Comparison of ENCODE assay signal across 22 cellular contexts in the genomic region with DNA sequence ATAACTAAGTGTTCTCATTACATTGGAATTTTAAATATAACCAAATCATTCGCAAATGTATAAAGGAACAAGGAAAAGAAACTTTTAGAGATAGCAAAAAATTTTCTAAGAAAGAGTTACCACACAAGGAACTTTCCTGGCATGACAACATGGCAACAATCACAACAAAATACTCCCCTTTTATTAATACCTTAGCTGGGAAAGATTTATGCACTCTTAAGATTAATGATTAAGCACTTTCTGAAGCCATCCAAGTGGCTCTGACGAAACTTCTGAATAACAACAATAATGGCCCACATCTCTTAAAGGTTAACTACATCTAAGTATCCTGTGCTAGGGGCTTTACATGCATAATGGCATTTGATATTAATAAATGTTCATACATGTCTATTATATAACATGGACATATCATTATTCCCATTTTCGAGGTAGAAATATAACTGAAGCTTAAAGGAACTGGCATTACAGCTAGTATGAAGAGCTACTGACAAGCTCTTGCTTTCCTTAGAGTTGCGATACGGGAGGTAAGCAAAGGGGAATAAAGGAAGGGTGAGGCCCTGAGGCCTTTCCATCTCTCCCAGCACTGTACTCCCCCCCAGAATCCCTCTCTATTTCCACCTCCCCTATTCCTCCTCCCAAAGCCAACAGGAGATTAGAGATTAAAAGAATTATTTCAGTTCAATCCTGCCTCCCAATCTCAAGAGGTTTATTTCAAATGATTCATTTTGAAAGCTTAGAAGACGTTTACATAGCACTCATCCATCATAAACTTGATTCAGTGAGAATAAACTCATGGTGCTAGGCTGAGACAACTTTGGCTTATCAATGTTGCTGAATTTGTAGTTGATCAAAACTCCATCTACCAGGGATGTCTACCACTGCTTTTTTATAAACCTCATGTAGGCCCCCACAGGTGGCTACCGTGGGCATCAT. TPM values are rescaled to one million over a fixed set of nuclear protein-coding genes. Genes with fewer than 3 reads are reported as not detected.
DNase-seq lines count a peak whose midpoint lies in the region; ATAC-seq, FAIRE-seq and TF ChIP-seq lines count a peak whose summit lies in the region.
"Had no signal": no experiment of that assay in that cellular context is flagged by ENCODE, and none has a peak within 500 bp of the region (broad histone marks: within the 10 kb centered on the region; RNA-seq: fewer than 3 reads in every experiment).

No MANE protein-coding gene starts in this region.

- H3K9ac ChIP-seq in GM23248 (no peak overlapping the region), K562 (ENCODE audit: insufficient read depth in 1 of 2, low read depth in 2 of 2, low read length in 2 of 2) (no peak overlapping the region)

- H3K79me2 ChIP-seq in GM23248 (ENCODE audit: insufficient read depth): peaks cover 99% of the 10 kb centered on the region
- H3K79me2 ChIP-seq in K562 (ENCODE audit: control insufficient read depth, insufficient read depth, low read length): peaks cover 71% of the 10 kb centered on the region

- H3K27ac Mint-ChIP-seq in immature natural killer cell: peak overlapping the region in 5 of 6 donors; percentile 8 to 50 (median 24)
- H3K27ac Mint-ChIP-seq: activated naive CD8-positive, alpha-beta T cell; stimulated activated naive B cell treated with anti-CD40 and anti-IgM and Interleukin-4, amounts not matched to agents 10 μg/mL and 1 μg/mL and 100 μg/mL, for 72 hours; T-helper 2 cell treated with Interferon-gamma antibody and Interleukin-4, amounts not matched to agents 5 μg/mL and 100 μg/mL, for 36 hours had no signal

- H4K20me1 ChIP-seq in GM23248 (ENCODE audit: insufficient read depth) (no peaks in the 10 kb centered on the region), K562 (replicated peaks; ENCODE audit: control insufficient read depth, insufficient read depth, low read length) (0 out of 2 replicates have a peak, but pooled peaks cover 2% of the 10 kb centered on the region)

- no peak for ATAC-seq in K562
- ATAC-seq in pancreas: peak; percentile 62 to 72 (median 68)
- ATAC-seq in GM18502 (IDR thresholded peaks at IDR 0.05; ENCODE audit: poor library complexity, unreplicated experiment): no peak
- ATAC-seq in GM18909 (IDR thresholded peaks at IDR 0.05; ENCODE audit: poor library complexity, unreplicated experiment): no peak
- ATAC-seq: stimulated activated naive B cell treated with anti-CD40 and anti-IgM and Interleukin-4, amounts not matched to agents 10 μg/mL and 1 μg/mL and 100 μg/mL, for 72 hours had no signal

- H3K27me3 Mint-ChIP-seq in immature natural killer cell (ENCODE audit: low read depth in 3 of 3): no peaks in the 10 kb centered on the region
- H3K27me3 Mint-ChIP-seq: activated naive CD8-positive, alpha-beta T cell; stimulated activated naive B cell treated with anti-CD40 and anti-IgM and Interleukin-4, amounts not matched to agents 10 μg/mL and 1 μg/mL and 100 μg/mL, for 72 hours had no signal

- no peaks in the 10 kb centered on the region for H3K9me2 ChIP-seq in GM23248 (ENCODE audit: insufficient read depth)

- no peak for TF ChIP-seq CTCF in K562 (IDR thresholded peaks at IDR 0.05 in 2 of 3, conservative IDR thresholded peaks at IDR 0.05 in 1 of 3; ENCODE audit: insufficient read depth in 2 of 3, low read depth in 1 of 3, low read length in 3 of 3)
- TF ChIP-seq CTCF in pancreas (IDR thresholded peaks at IDR 0.05): no peak

- FAIRE-seq in K562 (lab: Jason Lieb, UNC) (no peak), pancreas (lab: Jason Lieb, UNC) (no peak)
- FAIRE-seq: bronchial epithelial cell, D721Med, frontal cortex had no signal

- H3F3A ChIP-seq in GM23248 (ENCODE audit: insufficient read depth): no peaks in the 10 kb centered on the region

- H3K4me1 ChIP-seq in GM23248 (ENCODE audit: insufficient read depth) (no peaks in the 10 kb centered on the region), K562 (replicated peaks in 1 of 2; ENCODE audit: control insufficient read depth in 2 of 2, insufficient read depth in 2 of 2, low read length in 2 of 2) (peaks cover 4 to 9% of the 10 kb centered on the region in 2 experiments), pancreas (peaks cover 43 to 71% (median 46%) of the 10 kb centered on the region in 3 donors)

- peak; percentile 13 for DNase-seq in GM23248
- DNase-seq in K562 (ENCODE audit: extremely low read depth in 1 of 4, low spot score in 3 of 4): no peak
- DNase-seq in immature natural killer cell: no peak
- no peak for DNase-seq in pancreas
- no peak for DNase-seq in ureter (ENCODE audit: low spot score)
- no peak for DNase-seq in NCI-H1436 (lab: John Stamatoyannopoulos, UW)
- DNase-seq: activated CD4-positive, alpha-beta T cell treated with anti-CD3 and anti-CD28 coated beads for 48 hours; AML-193; effector CD4-positive, alpha-beta T cell; KBM-7; NCI-H1105 treated with DMSO at 0.1 percent for 48 hours; NCI-H226; SIG-M5; spleen; stimulated activated naive B cell treated with anti-CD40 and anti-IgM and Interleukin-4, amounts not matched to agents 10 μg/mL and 1 μg/mL and 100 μg/mL, for 72 hours had no signal

- H3K9me3 ChIP-seq in GM23248 (ENCODE audit: low read depth) (no peaks in the 10 kb centered on the region), K562 (replicated peaks; ENCODE audit: control insufficient read depth, insufficient read depth, low read depth, low read length) (no peaks in the 10 kb centered on the region), pancreas (no peaks in the 10 kb centered on the region)
- H3K9me3 ChIP-seq: spleen had no signal

- H3K9me1 ChIP-seq in K562 (ENCODE audit: control insufficient read depth, insufficient read depth, low read length): peaks cover 2% of the 10 kb centered on the region

- no peaks in the 10 kb centered on the region for H3K36me3 ChIP-seq in GM23248 (ENCODE audit: low read depth)
- peaks cover 4% of the 10 kb centered on the region; the same call in 2 of the 3 replicates for H3K36me3 ChIP-seq in K562 (ENCODE audit: control insufficient read depth, insufficient read depth, low read length)
- H3K36me3 ChIP-seq in pancreas: no peaks in the 10 kb centered on the region

- TF ChIP-seq RAD21 in K562 (CRISPR knock-in tag; conservative IDR thresholded peaks at IDR 0.05 in 1 of 2, IDR thresholded peaks at IDR 0.05 in 1 of 2): no peak

- H3K9me3 Mint-ChIP-seq in immature natural killer cell: no peaks in the 10 kb centered on the region
- H3K9me3 Mint-ChIP-seq: stimulated activated naive B cell treated with anti-CD40 and anti-IgM and Interleukin-4, amounts not matched to agents 10 μg/mL and 1 μg/mL and 100 μg/mL, for 72 hours; T-helper 2 cell treated with Interferon-gamma antibody and Interleukin-4, amounts not matched to agents 5 μg/mL and 100 μg/mL, for 36 hours had no signal

- H3K27me3 ChIP-seq in GM23248 (replicated peaks; ENCODE audit: insufficient read depth) (no peaks in the 10 kb centered on the region), K562 (ENCODE audit: control insufficient read depth in 2 of 2, insufficient read depth in 2 of 2, low read length in 2 of 2) (no peaks in the 10 kb centered on the region), pancreas (no peaks in the 10 kb centered on the region)
- H3K27me3 ChIP-seq: spleen had no signal

- H3K4me2 ChIP-seq in GM23248 (ENCODE audit: unreplicated experiment) (no peak overlapping the region), K562 (ENCODE audit: insufficient read depth, low read length) (no peak overlapping the region)

- H3K4me3 ChIP-seq in GM23248 (no peak overlapping the region), K562 (no peak overlapping the region), pancreas (peak overlapping the region in 1 of 4 donors; percentile 17)
- H3K4me3 ChIP-seq: spleen had no signal

- TF ChIP-seq EP300 in K562 (IDR thresholded peaks at IDR 0.05; ENCODE audit: low read length): no peak

- CTCF ChIA-PET in K562 (lab: Yijun Ruan, JAX; ENCODE audit: low intra/inter-chr PET ratio): no interaction called here

- peaks cover 86 to 99% of the 10 kb centered on the region in 2 donors for H3K4me1 Mint-ChIP-seq in immature natural killer cell

- H3K4me3 Mint-ChIP-seq in immature natural killer cell: peak overlapping the region in 1 of 5 donors; percentile 15
- H3K4me3 Mint-ChIP-seq: activated naive CD8-positive, alpha-beta T cell; stimulated activated naive B cell treated with anti-CD40 and anti-IgM and Interleukin-4, amounts not matched to agents 10 μg/mL and 1 μg/mL and 100 μg/mL, for 72 hours; T-helper 2 cell treated with Interferon-gamma antibody and Interleukin-4, amounts not matched to agents 5 μg/mL and 100 μg/mL, for 36 hours had no signal

- in situ Hi-C loops in GM23248 (cut with MboI) (loop anchor here (25.0 kb wide), 1 partner anchor 466 kb away; no protein-coding TSS in a partner anchor), K562 (cut with MboI) (no loop called here)

- POLR2A ChIA-PET in K562 (lab: Yijun Ruan, JAX): interaction anchor here (0.6 kb wide), 3 partner anchors 13 to 231 kb away, joined by 3 to 4 read pairs (median 3); no protein-coding TSS in a partner anchor

- TF ChIP-seq POLR2A in K562 (conservative IDR thresholded peaks at IDR 0.05): no peak

- BruUV-seq in K562 (replicated peaks; lab: Mats Ljungman, UMichigan): no TSS peak

- WGBS in GM23248 (ENCODE audit: low coverage in 1 of 2, low lambda C conversion rate in 2 of 2, missing lambda C conversion rate in 2 of 2), 2 experiments: 70 to 73% methylated on average over 7 of the region's 7 CpGs
- WGBS in K562 (ENCODE audit: insufficient coverage, low coverage, missing lambda C conversion rate): 71% methylated on average over 7 of the region's 7 CpGs
- 34 to 35% methylated on average over 7 of the region's 7 CpGs for WGBS in pancreas, 2 donors

- H3K36me3 Mint-ChIP-seq in immature natural killer cell: peaks cover 0 to 9% (median 7%) of the 10 kb centered on the region in 3 donors

- H2AFZ ChIP-seq in GM23248 (no peak overlapping the region), K562 (ENCODE audit: low read depth, low read length) (no peak overlapping the region)

- intact Hi-C loops in K562 (cut with micrococcal nuclease): no loop called here
- intact Hi-C loops in pancreas (cut with DNase I): no loop called here

- no peak overlapping the region for H3K27ac ChIP-seq in GM23248
- H3K27ac ChIP-seq in K562 (ENCODE audit: extremely low read depth, low read depth, low read length): no peak overlapping the region
- H3K27ac ChIP-seq in pancreas: peak overlapping the region in 3 of 4 donors; percentile 58 to 89 (median 86)
- H3K27ac ChIP-seq: spleen had no signal

RNA-seq across cellular contexts. Expression of a gene that starts 9.7 kb away (rescaled TPM):
- total RNA-seq in GM23248 (2014; rRNA removed; shearing (Covaris generic)): 13.4 and 48.8 TPM in 2 replicates
- polyA plus RNA-seq in GM23248 (2016; fragmentation: Nextera tagmentation; extraction: Ambion mirVana) (5.1 and 5.5 TPM in 2 replicates), K562 (2011; rRNA removed) (14.3 and 22.1 TPM in 2 replicates), K562 (2014; fragmentation: Illumina TruSeq; extraction: Trizol) (24.7 and 25.1 TPM in 2 replicates), K562 (2014; fragmentation: Nextera tagmentation; extraction: Ambion mirVana) (1 to 10 TPM; 4.0 to 5.3 TPM), K562 (2014; rRNA removed) (12.3 and 14.0 TPM in 2 replicates), immature natural killer cell (10 to 100 TPM; 17.2 to 30.5 (median 20.3) TPM), pancreas (10 to 100 TPM in 1 of 2 donors, 1 to 10 TPM in 1; 9.7 to 16.2 TPM)
- 33.3 and 49.4 TPM in 2 replicates for total RNA-seq in K562 (2011; cell fraction: chromatin; rRNA removed; ENCODE audit: low replicate concordance)
- total RNA-seq in K562 (2011; cell fraction: nucleolus; rRNA removed): 14.5 and 18.4 TPM in 2 replicates
- total RNA-seq in K562 (2011; cell fraction: nucleoplasm; rRNA removed): 19.8 and 20.4 TPM in 2 replicates
- total RNA-seq in K562 (2014; rRNA removed) (13.4 and 17.9 TPM in 2 replicates), K562 (2014; rRNA removed; fragmentation: Illumina TruSeq; extraction: Trizol) (17.1 and 20.9 TPM in 2 replicates), K562 (2015; rRNA removed; fragmentation: Illumina TruSeq; extraction: Trizol) (19.3 and 21.0 TPM in 2 replicates), K562 (2021) (28.4 and 28.7 TPM in 2 replicates), pancreas (10 to 100 TPM; 20.3 to 32.3 (median 22.1) TPM), ureter (33.4 TPM)
- polyA plus RNA-seq in K562 (2011; cell fraction: cytosol; rRNA removed): 10.6 and 10.8 TPM in 2 replicates
- 6.9 and 7.8 TPM in 2 replicates for polyA plus RNA-seq in K562 (2011; cell fraction: nucleus; rRNA removed)
- 15.1 and 18.0 TPM in 2 replicates for polyA plus RNA-seq in K562 (2012)
- polyA minus RNA-seq in K562 (2011; rRNA and poly(A)+ RNA removed): 32.8 and 45.2 TPM in 2 replicates
- 12.0 and 21.4 TPM in 2 replicates for polyA minus RNA-seq in K562 (2011; cell fraction: cytosol; rRNA and poly(A)+ RNA removed)
- 10.4 and 16.4 TPM in 2 replicates for polyA minus RNA-seq in K562 (2011; cell fraction: nucleus; rRNA and poly(A)+ RNA removed)

Comparison
In these comparisons a context has a peak if more than half of its experiments do, and no peak if none do; other contexts are left out.
1. H3K27ac ChIP-seq: peak in pancreas (3 of 4); none in GM23248 (single experiment) and K562 (single experiment).
2. ATAC-seq: peak in pancreas (4 of 4); none in K562 (single experiment), GM18502 (single experiment) and GM18909 (single experiment).